9 cellular contexts compared by ENCODE assay signal in the genomic region with DNA sequence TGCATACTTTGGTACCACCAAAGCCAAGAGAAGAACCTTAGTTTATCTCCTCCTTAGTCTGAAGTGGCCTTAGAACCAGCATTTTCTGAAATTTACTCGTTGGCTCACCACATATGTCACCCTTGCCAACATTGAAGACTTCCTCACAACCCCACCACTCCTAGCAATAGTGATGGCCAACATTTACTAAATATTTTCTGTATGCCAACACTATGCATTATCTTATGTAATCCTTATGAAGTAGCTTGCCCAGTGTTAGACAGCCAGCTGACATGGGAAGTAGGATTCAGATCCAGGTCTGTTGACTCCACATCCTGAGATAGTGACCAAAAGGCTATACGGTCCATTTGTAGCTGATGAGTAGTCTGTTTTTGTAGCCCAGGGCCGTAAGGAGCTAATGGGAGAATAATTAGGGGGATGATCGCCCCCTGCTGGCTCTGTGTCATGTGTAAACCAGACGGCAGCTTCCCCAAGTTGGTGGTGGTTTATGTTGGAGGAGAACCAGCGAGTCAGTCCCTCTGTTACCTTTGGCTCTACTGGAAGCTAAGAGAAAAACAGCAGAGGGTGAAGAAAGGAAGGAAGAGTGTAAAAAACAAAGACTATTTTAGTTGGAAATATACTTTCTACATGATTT.
DNase-seq lines count a peak whose midpoint lies in the region.
"Had no signal": no experiment of that assay in that cellular context is flagged by ENCODE, and none has a peak within 500 bp of the region (broad histone marks: within the 10 kb centered on the region; RNA-seq: fewer than 3 reads in every experiment).

No MANE protein-coding gene starts in this region.

- DNase-seq in NCI-H187 (lab: John Stamatoyannopoulos, UW) (peak; percentile 66 to 72), NCI-H187 treated with DMSO at 0.1 percent for 48 hours (lab: John Stamatoyannopoulos, UW) (no peak), HPDE6-E6E7 (ENCODE audit: extremely low spot score) (peak; percentile 38), NOMO-1 treated with DMSO at 0.1 percent for 48 hours (lab: John Stamatoyannopoulos, UW; ENCODE audit: unreplicated experiment) (peak; percentile 77), epithelial cell of prostate (ENCODE audit: low read depth, low spot score) (peak; percentile 24), mucosa of gallbladder (ENCODE audit: low spot score) (peak; percentile 87)
- peak; percentile 10 for DNase-seq in activated CD8-positive, alpha-beta memory T cell treated with anti-CD3 and anti-CD28 coated beads, Interleukin-2, amount 50 U/mL, for 1 hour (ENCODE audit: extremely low read depth)
- peak; percentile 81 for DNase-seq in stimulated activated CD8-positive, alpha-beta memory T cell treated with anti-CD3 and anti-CD28 coated beads, Interleukin-4, amount 100 ng/mL, for 48 hours

- H3K27ac ChIP-seq in epithelial cell of prostate = no peak overlapping the region
- H3K27ac ChIP-seq: BLaER1 had no signal
